22 cellular contexts compared by ENCODE assay signal in genomic region chr13:97288486-97288900, GRCh38.
"Had no signal": no experiment of that assay in that cellular context is flagged by ENCODE, and none has a peak within 500 bp of the region (broad histone marks: within the 10 kb centered on the region; RNA-seq: fewer than 3 reads in every experiment).

No MANE protein-coding gene starts in this region.

- FAIRE-seq: endometrium, pancreas had no signal

- H3K27me3 Mint-ChIP-seq: activated naive CD4-positive, alpha-beta T cell treated with anti-CD3 and anti-CD28 coated beads, Interleukin-2, amount 10 ng/mL, durations not matched to agents 7 days and 5 days; dendritic cell treated with granulocyte-macrophage colony-stimulating factor and Interleukin-4, amounts not matched to agents 40 ng/mL and 50 ng/mL, for 4 days; natural killer cell treated with Interleukin-12 subunit alpha and Interleukin-12 subunit beta and Interleukin-15 and Interleukin-18, amount 100 ng/mL, for 72 hours had no signal

- H3K36me3 ChIP-seq: brain microvascular endothelial cell, pancreas, spleen, upper lobe of left lung had no signal

- H3K36me3 Mint-ChIP-seq: activated naive CD4-positive, alpha-beta T cell treated with anti-CD3 and anti-CD28 coated beads, Interleukin-2, amount 10 ng/mL, durations not matched to agents 7 days and 5 days; natural killer cell treated with Interleukin-12 subunit alpha and Interleukin-12 subunit beta and Interleukin-15 and Interleukin-18, amount 100 ng/mL, for 72 hours; WTC11 had no signal

- H3K27ac ChIP-seq: brain microvascular endothelial cell, foreskin keratinocyte, pancreas, spleen, upper lobe of left lung had no signal

- H3K27me3 ChIP-seq: brain microvascular endothelial cell, foreskin keratinocyte, pancreas, spleen, upper lobe of left lung had no signal

- H3K4me1 Mint-ChIP-seq: WTC11 had no signal

- H3K9me3 ChIP-seq: pancreas, spleen, upper lobe of left lung had no signal

- DNase-seq: activated effector memory CD4-positive, alpha-beta T cell treated with anti-CD3 and anti-CD28 coated beads, Interleukin-2, amount 50 U/mL, for 16 hours; activated naive CD4-positive, alpha-beta T cell treated with anti-CD3 and anti-CD28 coated beads, Interleukin-2, amount 10 ng/mL, durations not matched to agents 7 days and 5 days; activated T-cell treated with anti-CD3 and anti-CD28 coated beads, Interleukin-2, amount 50 U/mL, for 48 hours; aorta; brain microvascular endothelial cell; caudate nucleus; effector CD4-positive, alpha-beta T cell; foreskin keratinocyte; glutamatergic neuron; hypothalamus; left ventricle myocardium superior; midbrain; pancreas; spleen; stimulated activated CD4-positive, alpha-beta T cell treated with anti-CD3 and anti-CD28 coated beads, Interleukin-4, amount 100 ng/mL, for 1 hour; stimulated activated naive CD4-positive, alpha-beta T cell; T-helper 9 cell; upper lobe of left lung had no signal

- H3K4me3 Mint-ChIP-seq: activated naive CD4-positive, alpha-beta T cell treated with anti-CD3 and anti-CD28 coated beads, Interleukin-2, amount 10 ng/mL, durations not matched to agents 7 days and 5 days; dendritic cell treated with granulocyte-macrophage colony-stimulating factor and Interleukin-4, amounts not matched to agents 40 ng/mL and 50 ng/mL, for 4 days; natural killer cell treated with Interleukin-12 subunit alpha and Interleukin-12 subunit beta and Interleukin-15 and Interleukin-18, amount 100 ng/mL, for 72 hours; WTC11 had no signal

- H3K9me3 Mint-ChIP-seq: activated naive CD4-positive, alpha-beta T cell treated with anti-CD3 and anti-CD28 coated beads, Interleukin-2, amount 10 ng/mL, durations not matched to agents 7 days and 5 days; dendritic cell treated with granulocyte-macrophage colony-stimulating factor and Interleukin-4, amounts not matched to agents 40 ng/mL and 50 ng/mL, for 4 days; natural killer cell treated with Interleukin-12 subunit alpha and Interleukin-12 subunit beta and Interleukin-15 and Interleukin-18, amount 100 ng/mL, for 72 hours; WTC11 had no signal

- H3K4me3 ChIP-seq: pancreas, spleen, upper lobe of left lung had no signal

- ATAC-seq: foreskin keratinocyte; left ventricle myocardium superior; natural killer cell treated with Interleukin-12 subunit alpha and Interleukin-12 subunit beta and Interleukin-15 and Interleukin-18, amount 100 ng/mL, for 72 hours; pancreas; WTC11 had no signal

- H3K27ac Mint-ChIP-seq: activated naive CD4-positive, alpha-beta T cell treated with anti-CD3 and anti-CD28 coated beads, Interleukin-2, amount 10 ng/mL, durations not matched to agents 7 days and 5 days; dendritic cell treated with granulocyte-macrophage colony-stimulating factor and Interleukin-4, amounts not matched to agents 40 ng/mL and 50 ng/mL, for 4 days; natural killer cell treated with Interleukin-12 subunit alpha and Interleukin-12 subunit beta and Interleukin-15 and Interleukin-18, amount 100 ng/mL, for 72 hours; WTC11 had no signal
